ENCODE assay signal across 8 cellular contexts in the genomic region with DNA sequence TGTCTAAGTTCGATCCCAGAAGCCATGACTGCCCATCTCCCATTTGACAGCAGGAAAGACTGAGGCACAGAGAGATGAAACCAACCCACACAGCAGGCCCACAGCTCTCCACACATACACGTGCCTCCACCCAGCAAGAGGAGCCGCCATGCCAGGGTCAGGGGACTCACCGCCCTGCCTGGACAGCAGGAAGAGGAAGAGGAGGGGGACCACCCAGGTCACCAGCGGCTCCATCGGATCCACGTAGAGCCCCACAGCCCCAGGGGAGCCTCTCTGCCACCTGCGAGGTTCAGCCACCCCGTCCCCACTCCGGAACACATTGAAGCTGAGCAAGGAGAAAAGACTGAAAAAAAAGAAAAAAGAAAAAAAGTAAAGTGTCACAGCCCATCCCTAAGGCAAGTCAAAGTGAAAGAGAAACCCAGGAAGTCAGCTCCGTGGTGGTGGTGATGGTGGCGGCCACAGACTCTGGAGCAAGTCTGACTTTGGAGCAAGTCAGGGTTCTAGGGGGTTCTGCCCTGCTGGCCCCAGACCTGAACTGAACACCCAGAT. TPM values are rescaled to one million over a fixed set of nuclear protein-coding genes. Genes with fewer than 3 reads are reported as not detected.
A peak's percentile ranks its signal among the peaks of the same experiment; 100 is the strongest.
DNase-seq lines count a peak whose midpoint lies in the region; ATAC-seq and TF ChIP-seq lines count a peak whose summit lies in the region.

Gene IL12RB1 (minus strand): TSS at position 345 of the 549 bp plus-strand sequence. CDS start 111 bp downstream, at position 234.

- H3K27me3 Mint-ChIP-seq in activated CD8-positive, alpha-beta T cell treated with anti-CD3 and anti-CD28 coated beads for 36 hours: no peaks in the 10 kb centered on the region
- H3K27me3 Mint-ChIP-seq in immature natural killer cell (ENCODE audit: low read depth in 3 of 3): peaks cover 10 to 20% (median 13%) of the 10 kb centered on the region in 3 donors

- H3K4me1 ChIP-seq in KMS-11 (ENCODE audit: low read depth, poor library complexity, severe bottlenecking): peaks cover 10% of the 10 kb centered on the region
- H3K4me1 ChIP-seq in aorta (ENCODE audit: control insufficient read depth in 1 of 2, insufficient read depth in 2 of 2, low read length in 2 of 2): no peaks in the 10 kb centered on the region
- H3K4me1 ChIP-seq in A673 (ENCODE audit: insufficient read depth, low read length, poor library complexity, severe bottlenecking): no peaks in the 10 kb centered on the region

- BruUV-seq in A673 (replicated peaks; lab: Mats Ljungman, UMichigan): no TSS peak

- H3K9me3 Mint-ChIP-seq in activated CD8-positive, alpha-beta T cell treated with anti-CD3 and anti-CD28 coated beads for 36 hours: no peaks in the 10 kb centered on the region
- H3K9me3 Mint-ChIP-seq in immature natural killer cell: no peaks in the 10 kb centered on the region

- peak within 1 kb of the TSS; percentile 94 for H3K27ac Mint-ChIP-seq in activated CD8-positive, alpha-beta T cell treated with anti-CD3 and anti-CD28 coated beads for 36 hours
- peak within 1 kb of the TSS; percentile 94 to 99 (median 96) for H3K27ac Mint-ChIP-seq in immature natural killer cell

- H3K79me2 ChIP-seq in KMS-11 (ENCODE audit: insufficient read depth, low read depth): no peaks in the 10 kb centered on the region

- peak; percentile 34 for ATAC-seq in activated CD8-positive, alpha-beta T cell treated with anti-CD3 and anti-CD28 coated beads for 36 hours
- ATAC-seq in aorta (ENCODE audit: low FRiP score): no peak

- WGBS in aorta, 2 donors: 59 to 70% methylated on average over 12 of the region's 12 CpGs

- H4K20me1 ChIP-seq in KMS-11 (ENCODE audit: insufficient read depth): no peaks in the 10 kb centered on the region

- no peaks in the 10 kb centered on the region for H3K36me3 ChIP-seq in KMS-11 (ENCODE audit: insufficient read depth)
- no peaks in the 10 kb centered on the region for H3K36me3 ChIP-seq in aorta (ENCODE audit: control insufficient read depth in 1 of 2, insufficient read depth in 2 of 2, low read length in 1 of 2)
- no peaks in the 10 kb centered on the region for H3K36me3 ChIP-seq in A673 (ENCODE audit: insufficient read depth, low read length, poor library complexity, severe bottlenecking)

- peak within 1 kb of the TSS; percentile 95 for H3K9ac ChIP-seq in KMS-11

- peak; percentile 83 for DNase-seq in activated CD8-positive, alpha-beta T cell treated with anti-CD3 and anti-CD28 coated beads for 36 hours
- DNase-seq in immature natural killer cell: peak; percentile 79 to 82 (median 79)
- DNase-seq in stimulated activated naive CD4-positive, alpha-beta T cell treated with Interleukin-2 at 50 U/mL for 16 hours (lab: John Stamatoyannopoulos, UW): peak; percentile 48
- DNase-seq in aorta: no peak
- DNase-seq in A673 (ENCODE audit: low spot score): no peak
- DNase-seq in NCI-H524 (lab: John Stamatoyannopoulos, UW): no peak
- no peak for DNase-seq in globus pallidus (ENCODE audit: low spot score)

- peaks cover 68% of the 10 kb centered on the region for H3K4me1 Mint-ChIP-seq in activated CD8-positive, alpha-beta T cell treated with anti-CD3 and anti-CD28 coated beads for 36 hours (ENCODE audit: low read depth)
- H3K4me1 Mint-ChIP-seq in immature natural killer cell: peaks cover 74 to 76% of the 10 kb centered on the region in 2 donors

- peak within 1 kb of the TSS; percentile 96 for H3K4me3 Mint-ChIP-seq in activated CD8-positive, alpha-beta T cell treated with anti-CD3 and anti-CD28 coated beads for 36 hours
- H3K4me3 Mint-ChIP-seq in immature natural killer cell: peak within 1 kb of the TSS; percentile 90 to 98 (median 98)

- intact Hi-C loops in activated CD8-positive, alpha-beta T cell treated with anti-CD3 and anti-CD28 coated beads for 36 hours (cut with micrococcal nuclease): no loop called here
- intact Hi-C loops in aorta (cut with DNase I): no loop called here
- intact Hi-C loops in A673 (cut with micrococcal nuclease; ENCODE audit: unreplicated experiment): no loop called here

- POLR2A ChIA-PET in activated CD8-positive, alpha-beta T cell treated with anti-CD3 and anti-CD28 coated beads for 36 hours (lab: Charles Lee): interaction anchor here (0.5 to 2.2 kb wide), 12 partner anchors 12 to 625 kb away, joined by 3 to 7 read pairs (median 4); partner anchors contain the start of genes MAST3 and PIK3R2
- POLR2A ChIA-PET in A673 (lab: Charles Lee; ENCODE audit: low non-redundant PET): no interaction called here

- peak within 1 kb of the TSS; percentile 100 for H2AFZ ChIP-seq in KMS-11 (ENCODE audit: low read depth)

- H3K9me3 ChIP-seq in aorta (ENCODE audit: control insufficient read depth, low read length): no peaks in the 10 kb centered on the region
- H3K9me3 ChIP-seq in A673 (ENCODE audit: low read depth, low read length, poor library complexity, severe bottlenecking): no peaks in the 10 kb centered on the region

- no peaks in the 10 kb centered on the region for H3K27me3 ChIP-seq in KMS-11 (ENCODE audit: insufficient read depth, low read depth)
- no peaks in the 10 kb centered on the region for H3K27me3 ChIP-seq in aorta (ENCODE audit: control insufficient read depth in 1 of 2, insufficient read depth in 2 of 2, low read length in 1 of 2)
- no peaks in the 10 kb centered on the region for H3K27me3 ChIP-seq in A673 (replicated peaks; ENCODE audit: insufficient read depth, low read depth, low read length, poor library complexity)

- peak within 1 kb of the TSS; percentile 97 for H3K4me2 ChIP-seq in KMS-11

- TF ChIP-seq CTCF in KMS-11 (conservative IDR thresholded peaks at IDR 0.05; ENCODE audit: low read depth, low read length): no peak
- no peak for TF ChIP-seq CTCF in activated CD8-positive, alpha-beta T cell treated with anti-CD3 and anti-CD28 coated beads for 36 hours (IDR thresholded peaks at IDR 0.05)
- no peak for TF ChIP-seq CTCF in A673 (conservative IDR thresholded peaks at IDR 0.05; ENCODE audit: low read depth, low read length)

- CTCF ChIA-PET in activated CD8-positive, alpha-beta T cell treated with anti-CD3 and anti-CD28 coated beads for 36 hours (lab: Charles Lee): interaction anchor here (0.6 to 1.5 kb wide), 5 partner anchors 11 to 84 kb away, joined by 3 to 5 read pairs (median 4); partner anchors contain the start of gene MAST3
- CTCF ChIA-PET in A673 (lab: Charles Lee): no interaction called here

- H3K4me3 ChIP-seq in KMS-11 (IDR thresholded peaks at IDR 0.05; ENCODE audit: insufficient read depth, low read depth, low read length) (no peak within 1 kb of the TSS), aorta (ENCODE audit: low read length in 2 of 2) (no peak within 1 kb of the TSS), A673 (ENCODE audit: low read depth, low read length, poor library complexity, severe bottlenecking) (no peak within 1 kb of the TSS)

- H3K36me3 Mint-ChIP-seq in activated CD8-positive, alpha-beta T cell treated with anti-CD3 and anti-CD28 coated beads for 36 hours (ENCODE audit: low read depth): peaks cover 19% of the 10 kb centered on the region
- peaks cover 16 to 17% (median 16%) of the 10 kb centered on the region in 3 donors for H3K36me3 Mint-ChIP-seq in immature natural killer cell

- H3K27ac ChIP-seq in KMS-11 (peak within 1 kb of the TSS; percentile 80), aorta (ENCODE audit: low read depth in 1 of 2, low read length in 2 of 2) (no peak within 1 kb of the TSS), A673 (ENCODE audit: low read depth, low read length, poor library complexity, severe bottlenecking) (no peak within 1 kb of the TSS)

RNA-seq across cellular contexts. Expression of gene IL12RB1, which starts in this region (rescaled TPM):
- 10 to 100 TPM; 25.6 to 27.2 TPM for total RNA-seq in activated CD8-positive, alpha-beta T cell treated with anti-CD3 and anti-CD28 coated beads for 36 hours
- 100 to 1,000 TPM in 1 of 3 donors, 10 to 100 TPM in 2; 62.7 to 105 (median 83.3) TPM for polyA plus RNA-seq in immature natural killer cell
- 1 to 10 TPM; 1.7 to 2.6 TPM for total RNA-seq in aorta
- polyA plus RNA-seq in aorta: under 1 TPM; 0.69 to 0.75 TPM
- not detected in 2 replicates for total RNA-seq in A673 (2021)

Comparison
In these comparisons a context has a peak if more than half of its experiments do, and no peak if none do; other contexts are left out.
1. RNA of gene IL12RB1 (total RNA-seq): 25.6 to 27.2 TPM in activated CD8-positive, alpha-beta T cell treated with anti-CD3 and anti-CD28 coated beads for 36 hours; 1.7 to 2.6 TPM in aorta and not detected in A673; every median in the first group is over 4 times any median in the second.
2. RNA of gene IL12RB1 (polyA plus RNA-seq): 62.7 to 105 TPM in immature natural killer cell; 0.69 to 0.75 TPM in aorta; every median in the first group is over 10 times any median in the second.
3. DNase-seq: peak in activated CD8-positive, alpha-beta T cell treated with anti-CD3 and anti-CD28 coated beads for 36 hours (single experiment), immature natural killer cell (3 of 3) and stimulated activated naive CD4-positive, alpha-beta T cell treated with Interleukin-2 at 50 U/mL for 16 hours (single experiment); none in aorta (0 of 2), A673 (single experiment), NCI-H524 (0 of 2) and globus pallidus (single experiment).